In the genomic region with DNA sequence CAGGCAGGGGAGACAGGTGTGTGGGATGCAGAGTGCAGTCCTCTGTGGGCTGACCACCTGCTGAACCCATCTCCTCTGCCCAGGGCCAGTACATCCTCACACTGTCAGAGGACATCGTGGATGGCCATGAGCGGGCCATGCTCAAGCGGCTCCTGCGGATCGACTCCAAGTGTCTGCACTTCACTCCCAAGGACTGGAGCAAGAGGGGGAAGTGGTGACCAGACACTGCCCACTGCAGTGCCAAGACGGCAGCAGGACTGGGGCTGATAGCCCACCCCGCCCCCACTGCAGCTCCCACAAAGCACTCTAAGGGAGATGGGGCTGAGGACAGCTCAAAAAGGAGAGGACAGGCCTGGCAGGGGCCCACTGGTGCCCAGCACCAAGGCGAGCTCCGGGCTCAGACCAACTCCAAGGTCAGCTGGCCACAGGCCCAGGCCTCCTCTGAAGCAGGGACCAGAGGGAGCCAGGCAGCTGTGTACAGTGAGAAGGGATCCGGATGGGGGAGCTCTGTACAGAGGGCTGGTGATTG, we compare ENCODE assay signal across 8 cellular contexts. TPM values are rescaled to one million over a fixed set of nuclear protein-coding genes. Genes with fewer than 3 reads are reported as not detected.
DNase-seq lines count a peak whose midpoint lies in the region; ATAC-seq and TF ChIP-seq lines count a peak whose summit lies in the region.

No MANE protein-coding gene starts in this region.

- no peaks in the 10 kb centered on the region for H3K9me3 Mint-ChIP-seq in osteocyte (ENCODE audit: unreplicated experiment)

- peaks cover 28% of the 10 kb centered on the region for H3K36me3 Mint-ChIP-seq in osteocyte (ENCODE audit: unreplicated experiment)

- TF ChIP-seq CTCF in osteocyte (IDR thresholded peaks at IDR 0.05), result no peak

- H3K4me1 Mint-ChIP-seq in osteocyte (ENCODE audit: unreplicated experiment), result peaks cover 26% of the 10 kb centered on the region

- ATAC-seq in esophagus mucosa (peak; percentile 10), GM21529 (IDR thresholded peaks at IDR 0.05; ENCODE audit: unreplicated experiment) (no peak)

- H3K27ac Mint-ChIP-seq in osteocyte (ENCODE audit: unreplicated experiment), result peak overlapping the region; percentile 91

- DNase-seq in ELR (ENCODE audit: low read depth) (peak; percentile 28), RPMI7951 (ENCODE audit: low read depth) (peak; percentile 50), osteocyte (ENCODE audit: extremely low spot score, unreplicated experiment) (no peak), SIG-M5 (lab: John Stamatoyannopoulos, UW) (no peak), NCI-H1092 (lab: John Stamatoyannopoulos, UW) (no peak), T-helper 9 cell (no peak)

- no peaks in the 10 kb centered on the region for H3K27me3 Mint-ChIP-seq in osteocyte (ENCODE audit: unreplicated experiment)

- peak overlapping the region; percentile 95 for H3K4me3 Mint-ChIP-seq in osteocyte (ENCODE audit: unreplicated experiment)

RNA-seq across cellular contexts. Expression of gene RNASEH2C, which starts 1.6 kb away (rescaled TPM):
- total RNA-seq in RPMI7951 (2014; rRNA removed; shearing (Covaris generic)), result 38.3 and 54.8 TPM in 2 replicates
- total RNA-seq in esophagus mucosa (28.7 TPM), osteocyte (54.2 and 55.6 TPM in 2 replicates)

RNA-seq across cellular contexts. Expression of gene KAT5, which starts 7.0 kb away (rescaled TPM):
- total RNA-seq in RPMI7951 (2014; rRNA removed; shearing (Covaris generic)), result 36.8 and 47.9 TPM in 2 replicates
- total RNA-seq in esophagus mucosa, result 47.3 TPM
- 60.4 and 66.5 TPM in 2 replicates for total RNA-seq in osteocyte

RNA-seq across cellular contexts. Expression of gene RELA, which starts 56.3 kb away (rescaled TPM):
- total RNA-seq in RPMI7951 (2014; rRNA removed; shearing (Covaris generic)), result 33.3 and 34.2 TPM in 2 replicates
- 50.3 TPM for total RNA-seq in esophagus mucosa
- total RNA-seq in osteocyte, result 77.4 and 79.7 TPM in 2 replicates

Comparison
In these comparisons a context has a peak if more than half of its experiments do, and no peak if none do; other contexts are left out.
1. DNase-seq: peak in ELR (single experiment) and RPMI7951 (single experiment); none in osteocyte (single experiment), SIG-M5 (single experiment), NCI-H1092 (single experiment) and T-helper 9 cell (single experiment).